14 cellular contexts compared by ENCODE assay signal in genomic region chr5:52998552-52999313, GRCh38. TPM values are rescaled to one million over a fixed set of nuclear protein-coding genes. Genes with fewer than 3 reads are reported as not detected.
A peak's percentile ranks its signal among the peaks of the same experiment; 100 is the strongest.
DNase-seq lines count a peak whose midpoint lies in the region; ATAC-seq and TF ChIP-seq lines count a peak whose summit lies in the region.
"Had no signal": no experiment of that assay in that cellular context is flagged by ENCODE, and none has a peak within 500 bp of the region (broad histone marks: within the 10 kb centered on the region; RNA-seq: fewer than 3 reads in every experiment).

No MANE protein-coding gene starts in this region.

- no peak overlapping the region for H3K4me3 Mint-ChIP-seq in naive thymus-derived CD4-positive, alpha-beta T cell
- H3K4me3 Mint-ChIP-seq: mesothelial cell of epicardium had no signal

- peaks cover 0 to 7% (median 0%) of the 10 kb centered on the region in 5 donors for H3K27me3 Mint-ChIP-seq in naive thymus-derived CD4-positive, alpha-beta T cell

- no peaks in the 10 kb centered on the region for H3K9me3 ChIP-seq in sigmoid colon
- no peaks in the 10 kb centered on the region for H3K9me3 ChIP-seq in ascending aorta
- H3K9me3 ChIP-seq in naive thymus-derived CD4-positive, alpha-beta T cell (ENCODE audit: control insufficient read depth in 2 of 3, low read length in 3 of 3), result no peaks in the 10 kb centered on the region
- H3K9me3 ChIP-seq: ovary had no signal

- intact Hi-C loops in sigmoid colon (cut with DNase I) (no loop called here), ascending aorta (cut with DNase I) (no loop called here)
- intact Hi-C loops in naive thymus-derived CD4-positive, alpha-beta T cell (cut with micrococcal nuclease), result no loop called here

- CTCF ChIA-PET in naive thymus-derived CD4-positive, alpha-beta T cell (lab: Charles Lee), result interaction anchor here (1.3 kb wide), 1 partner anchor 50 kb away, joined by 3 read pairs; no protein-coding TSS in a partner anchor

- POLR2A ChIA-PET in naive thymus-derived CD4-positive, alpha-beta T cell (lab: Charles Lee), result no interaction called here

- H3K4me3 ChIP-seq in ACC112 (ENCODE audit: low read depth, low read length), result no peak overlapping the region
- no peak overlapping the region for H3K4me3 ChIP-seq in sigmoid colon
- H3K4me3 ChIP-seq in ascending aorta, result no peak overlapping the region
- H3K4me3 ChIP-seq in naive thymus-derived CD4-positive, alpha-beta T cell (ENCODE audit: low read length), result no peak overlapping the region
- H3K4me3 ChIP-seq: ovary, SK-N-MC had no signal

- H3K4me1 Mint-ChIP-seq in naive thymus-derived CD4-positive, alpha-beta T cell, result peaks cover 0 to 33% (median 0%) of the 10 kb centered on the region in 7 donors

- ATAC-seq in GM19351 (IDR thresholded peaks at IDR 0.05; ENCODE audit: unreplicated experiment) (peak; percentile 77), HG02884 (IDR thresholded peaks at IDR 0.05; ENCODE audit: unreplicated experiment) (peak; percentile 67)
- no peak for ATAC-seq in naive thymus-derived CD4-positive, alpha-beta T cell

- no peak for TF ChIP-seq POLR2A in sigmoid colon (IDR thresholded peaks at IDR 0.05)

- TF ChIP-seq EP300 in sigmoid colon (IDR thresholded peaks at IDR 0.05), result no peak

- peaks cover 0 to 3% (median 0%) of the 10 kb centered on the region in 11 donors for H3K9me3 Mint-ChIP-seq in naive thymus-derived CD4-positive, alpha-beta T cell
- H3K9me3 Mint-ChIP-seq: mesothelial cell of epicardium had no signal

- H3K36me3 Mint-ChIP-seq in naive thymus-derived CD4-positive, alpha-beta T cell, result peaks cover 0 to 30% (median 0%) of the 10 kb centered on the region in 5 donors
- H3K36me3 Mint-ChIP-seq: mesothelial cell of epicardium had no signal

- H3K27me3 ChIP-seq in ACC112 (ENCODE audit: insufficient read depth, low read length), result no peaks in the 10 kb centered on the region
- no peaks in the 10 kb centered on the region for H3K27me3 ChIP-seq in sigmoid colon
- no peaks in the 10 kb centered on the region for H3K27me3 ChIP-seq in ascending aorta
- no peaks in the 10 kb centered on the region for H3K27me3 ChIP-seq in naive thymus-derived CD4-positive, alpha-beta T cell (ENCODE audit: control insufficient read depth in 2 of 2, insufficient read depth in 2 of 2, low read length in 2 of 2)
- H3K27me3 ChIP-seq: foreskin keratinocyte, ovary had no signal

- peaks cover 38% of the 10 kb centered on the region for H3K4me1 ChIP-seq in ACC112 (ENCODE audit: control insufficient read depth, insufficient read depth, low read length, unreplicated experiment)
- H3K4me1 ChIP-seq in sigmoid colon, result no peaks in the 10 kb centered on the region
- H3K4me1 ChIP-seq in ascending aorta, result no peaks in the 10 kb centered on the region
- no peaks in the 10 kb centered on the region for H3K4me1 ChIP-seq in naive thymus-derived CD4-positive, alpha-beta T cell (ENCODE audit: control insufficient read depth in 2 of 2, insufficient read depth in 2 of 2, low read length in 2 of 2)

- TF ChIP-seq CTCF in sigmoid colon (IDR thresholded peaks at IDR 0.05) (no peak), ascending aorta (IDR thresholded peaks at IDR 0.05) (no peak)

- H3K36me3 ChIP-seq in ACC112 (ENCODE audit: insufficient read depth, low read length) (peaks cover 5% of the 10 kb centered on the region; the same call in 1 of the 2 replicates), sigmoid colon (no peaks in the 10 kb centered on the region), ascending aorta (no peaks in the 10 kb centered on the region)
- H3K36me3 ChIP-seq in naive thymus-derived CD4-positive, alpha-beta T cell (ENCODE audit: control insufficient read depth in 2 of 3, insufficient read depth in 3 of 3, low read length in 3 of 3), result no peaks in the 10 kb centered on the region
- H3K36me3 ChIP-seq: ovary had no signal

- 63 to 76% methylated on average over 2 of the region's 2 CpGs for WGBS in sigmoid colon, 2 donors

- no peak overlapping the region for H3K27ac Mint-ChIP-seq in naive thymus-derived CD4-positive, alpha-beta T cell
- H3K27ac Mint-ChIP-seq: mesothelial cell of epicardium had no signal

- no peak overlapping the region for H2AFZ ChIP-seq in ACC112 (ENCODE audit: low read length, unreplicated experiment)

- peaks cover 60% of the 10 kb centered on the region for H3K79me2 ChIP-seq in ACC112 (ENCODE audit: control insufficient read depth, insufficient read depth, low read length, unreplicated experiment)

- H3K27ac ChIP-seq in ACC112 (ENCODE audit: low read depth, low read length) (peak overlapping the region; percentile 64), caudate nucleus (ENCODE audit: low read depth, low read length) (peak overlapping the region; percentile 92), sigmoid colon (no peak overlapping the region), ascending aorta (no peak overlapping the region)
- H3K27ac ChIP-seq in naive thymus-derived CD4-positive, alpha-beta T cell (ENCODE audit: low read depth, low read length), result no peak overlapping the region
- H3K27ac ChIP-seq: foreskin keratinocyte, ovary, SK-N-MC had no signal

- DNase-seq in caudate nucleus (lab: John Stamatoyannopoulos, UW) (no peak), sigmoid colon (no peak), ascending aorta (ENCODE audit: low spot score in 2 of 2) (no peak), foreskin melanocyte (no peak)
- no peak for DNase-seq in naive thymus-derived CD4-positive, alpha-beta T cell
- DNase-seq: activated naive CD4-positive, alpha-beta T cell; effector memory CD4-positive, alpha-beta T cell; ovary had no signal

RNA-seq across cellular contexts. Expression of gene ITGA2, which starts 9.6 kb away (rescaled TPM):
- 1 to 10 TPM in 3 of 4 donors, under 1 TPM in 1; 0.99 to 1.9 (median 1.5) TPM for total RNA-seq in sigmoid colon
- polyA plus RNA-seq in sigmoid colon, result 1 to 10 TPM in 1 of 3 donors, under 1 TPM in 2; 0.60 to 4.9 (median 0.69) TPM
- 3.2 TPM for total RNA-seq in ascending aorta
- total RNA-seq in naive thymus-derived CD4-positive, alpha-beta T cell, result 1 to 10 TPM in 1 of 5 experiments, under 1 TPM in 4; 0.16 to 8.9 (median 0.49) TPM
- polyA plus RNA-seq in naive thymus-derived CD4-positive, alpha-beta T cell, result under 1 TPM; 0.19 to 0.28 TPM

Comparison
In these comparisons a context has a peak if more than half of its experiments do, and no peak if none do; other contexts are left out.
1. H3K27ac ChIP-seq: peak in ACC112 (single experiment) and caudate nucleus (single experiment); none in sigmoid colon (0 of 4), ascending aorta (0 of 2) and naive thymus-derived CD4-positive, alpha-beta T cell (single experiment).